29 cellular contexts compared by ENCODE assay signal in genomic region chr4:55499495-55499894, GRCh38.
"Had no signal": no experiment of that assay in that cellular context is flagged by ENCODE, and none has a peak within 500 bp of the region (broad histone marks: within the 10 kb centered on the region; RNA-seq: fewer than 3 reads in every experiment).

No MANE protein-coding gene starts in this region.

- H3K9ac ChIP-seq: parathyroid adenoma had no signal

- H3K4me3 Mint-ChIP-seq: activated T-cell treated with anti-CD3 and anti-CD28 coated beads, Interleukin-2, amount 50 U/mL, for 72 hours; central memory CD8-positive, alpha-beta T cell; naive B cell; nephron progenitor cell; stimulated activated naive B cell treated with anti-CD40 and anti-IgM and Interleukin-4, amounts not matched to agents 10 μg/mL and 1 μg/mL and 100 μg/mL, for 72 hours; T-helper 1 cell treated with Interleukin-12 subunit alpha and Interleukin-12 subunit beta and Interleukin-4 antibody, amounts not matched to agents 30 μg/mL and 1 μg/mL, for 36 hours had no signal

- H3K36me3 ChIP-seq: right atrium auricular region, thyroid gland had no signal

- H2AFZ ChIP-seq: parathyroid adenoma had no signal

- H3K27ac ChIP-seq: left ventricle myocardium inferior, parathyroid adenoma, psoas muscle, right atrium auricular region, stomach, thyroid gland, upper lobe of left lung had no signal

- H3K4me3 ChIP-seq: left ventricle myocardium inferior, lung, psoas muscle, right atrium auricular region, stomach, thyroid gland, upper lobe of left lung had no signal

- FAIRE-seq: bronchial epithelial cell, colon, frontal cortex had no signal

- H3K4me1 ChIP-seq: left ventricle myocardium inferior, parathyroid adenoma, right atrium auricular region, thyroid gland had no signal

- ATAC-seq: activated naive CD4-positive, alpha-beta T cell treated with anti-CD3 and anti-CD28 coated beads, Interleukin-2, amount 50 U/mL, for 72 hours; activated T-cell treated with anti-CD3 and anti-CD28 coated beads, Interleukin-2, amount 50 U/mL, for 72 hours; psoas muscle; stimulated activated naive B cell treated with anti-CD40 and anti-IgM and Interleukin-4, amounts not matched to agents 10 μg/mL and 1 μg/mL and 100 μg/mL, for 72 hours had no signal

- DNase-seq: activated CD4-positive, alpha-beta T cell treated with anti-CD3 and anti-CD28 coated beads, Interleukin-2, amount 50 U/mL, for 4 hours; activated naive CD4-positive, alpha-beta T cell; activated T-cell treated with anti-CD3 and anti-CD28 coated beads for 4 hours; activated T-cell treated with anti-CD3 and anti-CD28 coated beads, Interleukin-2, amount 50 U/mL, for 72 hours; anterior cingulate cortex; dermis blood vessel endothelial cell; effector CD8-positive, alpha-beta T cell; islet precursor cell; left ventricle myocardium inferior; naive B cell; nephron progenitor cell; occipital lobe; psoas muscle; stimulated activated CD4-positive, alpha-beta T cell treated with anti-CD3 and anti-CD28 coated beads, Interleukin-15, amount 100 ng/mL, for 24 hours; stimulated activated CD4-positive, alpha-beta T cell treated with anti-CD3 and anti-CD28 coated beads, Interleukin-2, amount 100 ng/mL, for 24 hours; stimulated activated naive B cell treated with anti-CD40 and anti-IgM and Interleukin-4, amounts not matched to agents 10 μg/mL and 1 μg/mL and 100 μg/mL, for 72 hours; stomach; T-helper 9 cell; thyroid gland; upper lobe of left lung had no signal

- H3K9me3 Mint-ChIP-seq: activated naive CD4-positive, alpha-beta T cell treated with anti-CD3 and anti-CD28 coated beads, Interleukin-2, amount 50 U/mL, for 72 hours; activated T-cell treated with anti-CD3 and anti-CD28 coated beads, Interleukin-2, amount 50 U/mL, for 72 hours; central memory CD8-positive, alpha-beta T cell; T-helper 1 cell treated with Interleukin-12 subunit alpha and Interleukin-12 subunit beta and Interleukin-4 antibody, amounts not matched to agents 30 μg/mL and 1 μg/mL, for 36 hours had no signal

- H3K27me3 Mint-ChIP-seq: central memory CD8-positive, alpha-beta T cell; naive B cell; stimulated activated naive B cell treated with anti-CD40 and anti-IgM and Interleukin-4, amounts not matched to agents 10 μg/mL and 1 μg/mL and 100 μg/mL, for 72 hours had no signal

- H3K27me3 ChIP-seq: right atrium auricular region, stomach, thyroid gland, upper lobe of left lung had no signal

- H3K27ac Mint-ChIP-seq: activated naive CD4-positive, alpha-beta T cell treated with anti-CD3 and anti-CD28 coated beads, Interleukin-2, amount 50 U/mL, for 72 hours; activated T-cell treated with anti-CD3 and anti-CD28 coated beads, Interleukin-2, amount 50 U/mL, for 72 hours; naive B cell; stimulated activated naive B cell treated with anti-CD40 and anti-IgM and Interleukin-4, amounts not matched to agents 10 μg/mL and 1 μg/mL and 100 μg/mL, for 72 hours; T-helper 1 cell treated with Interleukin-12 subunit alpha and Interleukin-12 subunit beta and Interleukin-4 antibody, amounts not matched to agents 30 μg/mL and 1 μg/mL, for 36 hours had no signal

- H3K9me3 ChIP-seq: psoas muscle, right atrium auricular region, stomach, thyroid gland, upper lobe of left lung had no signal
